ENCODE assay signal across 1 cellular context in genomic region chr7:108109216-108109908, GRCh38.
TF ChIP-seq lines count a peak whose summit lies in the region.

No MANE protein-coding gene starts in this region.

TF ChIP-seq in GM23338, 12 proteins besides CTCF, POLR2A, EP300 and RAD21 (continued from another document):
- TF ChIP-seq ZNF462 (CRISPR knock-in tag; IDR thresholded peaks at IDR 0.05) = no peak
